Comparison of ENCODE assay signal across 17 cellular contexts in genomic region chr6:46191961-46192360, GRCh38. TPM values are rescaled to one million over a fixed set of nuclear protein-coding genes. Genes with fewer than 3 reads are reported as not detected.
A peak's percentile ranks its signal among the peaks of the same experiment; 100 is the strongest.
DNase-seq lines count a peak whose midpoint lies in the region; ATAC-seq, FAIRE-seq and TF ChIP-seq lines count a peak whose summit lies in the region.
"Had no signal": no experiment of that assay in that cellular context is flagged by ENCODE, and none has a peak within 500 bp of the region (broad histone marks: within the 10 kb centered on the region; RNA-seq: fewer than 3 reads in every experiment).

No MANE protein-coding gene starts in this region.

- H3K36me3 Mint-ChIP-seq in MCF 10A (ENCODE audit: insufficient read depth, unreplicated experiment) (no peaks in the 10 kb centered on the region), astrocyte (ENCODE audit: low read depth, unreplicated experiment) (no peaks in the 10 kb centered on the region)
- H3K36me3 Mint-ChIP-seq in stimulated activated naive B cell treated with anti-CD40 and anti-IgM and Interleukin-4, amounts not matched to agents 10 μg/mL and 1 μg/mL and 100 μg/mL, for 72 hours: no peaks in the 10 kb centered on the region
- H3K36me3 Mint-ChIP-seq: activated naive CD4-positive, alpha-beta T cell treated with anti-CD3 and anti-CD28 coated beads, Interleukin-2, amount 50 U/mL, for 72 hours had no signal

- no peak overlapping the region for H2AFZ ChIP-seq in astrocyte (ENCODE audit: low read depth, low read length)

- TF ChIP-seq POLR2A in breast epithelium (IDR thresholded peaks at IDR 0.05): no peak

- no peaks in the 10 kb centered on the region for H3K36me3 ChIP-seq in breast epithelium
- no peaks in the 10 kb centered on the region for H3K36me3 ChIP-seq in astrocyte (ENCODE audit: insufficient read depth, low read length)
- H3K36me3 ChIP-seq: heart left ventricle had no signal

- no peaks in the 10 kb centered on the region for H3K27me3 Mint-ChIP-seq in MCF 10A (ENCODE audit: insufficient read depth, unreplicated experiment)
- H3K27me3 Mint-ChIP-seq in astrocyte (ENCODE audit: low read depth, unreplicated experiment): no peaks in the 10 kb centered on the region
- H3K27me3 Mint-ChIP-seq in stimulated activated naive B cell treated with anti-CD40 and anti-IgM and Interleukin-4, amounts not matched to agents 10 μg/mL and 1 μg/mL and 100 μg/mL, for 72 hours: peaks cover 9 to 18% of the 10 kb centered on the region in 2 donors

- H3K4me1 Mint-ChIP-seq in MCF 10A (ENCODE audit: insufficient read depth, unreplicated experiment) (no peaks in the 10 kb centered on the region), astrocyte (ENCODE audit: low read depth, unreplicated experiment) (peaks cover 10% of the 10 kb centered on the region)
- no peaks in the 10 kb centered on the region for H3K4me1 Mint-ChIP-seq in stimulated activated naive B cell treated with anti-CD40 and anti-IgM and Interleukin-4, amounts not matched to agents 10 μg/mL and 1 μg/mL and 100 μg/mL, for 72 hours

- H3K9ac ChIP-seq in astrocyte (ENCODE audit: low read length): no peak overlapping the region

- H4K20me1 ChIP-seq in astrocyte (ENCODE audit: insufficient read depth, low read length): no peaks in the 10 kb centered on the region

- no peak overlapping the region for H3K27ac ChIP-seq in breast epithelium
- no peak overlapping the region for H3K27ac ChIP-seq in astrocyte (ENCODE audit: low read depth, low read length)

- H3K4me2 ChIP-seq in astrocyte (ENCODE audit: low read length): peak overlapping the region; percentile 15

- H3K4me3 ChIP-seq in breast epithelium (no peak overlapping the region), astrocyte (ENCODE audit: insufficient read depth, low read depth, low read length) (no peak overlapping the region)
- H3K4me3 ChIP-seq: heart left ventricle had no signal

- CTCF ChIA-PET in MCF 10A (lab: Yijun Ruan, JAX): no interaction called here

- DNase-seq in MCF 10A (ENCODE audit: unreplicated experiment) (peak; percentile 51), breast epithelium (ENCODE audit: low spot score in 2 of 2) (no peak), astrocyte (ENCODE audit: low read depth) (peak; percentile 93), foreskin melanocyte (peak; percentile 70), SIG-M5 (lab: John Stamatoyannopoulos, UW) (no peak), NCI-H526 (lab: John Stamatoyannopoulos, UW) (no peak)
- no peak for DNase-seq in activated CD4-positive, alpha-beta T cell treated with anti-CD3 and anti-CD28 coated beads, Interleukin-2, amount 50 U/mL, for 1 hour
- no peak for DNase-seq in stimulated activated naive B cell treated with anti-CD40 and anti-IgM and Interleukin-4, amounts not matched to agents 10 μg/mL and 1 μg/mL and 100 μg/mL, for 72 hours
- DNase-seq: DMS153, heart left ventricle, NCI-H1417, NCI-H524, RPMI8226, trophoblast cell had no signal

- POLR2A ChIA-PET in MCF 10A (lab: Yijun Ruan, JAX): no interaction called here

- peak; percentile 97 for FAIRE-seq in astrocyte (lab: Jason Lieb, UNC)
- FAIRE-seq: GM12892 had no signal

- H3K79me2 ChIP-seq in astrocyte (ENCODE audit: insufficient read depth, low read length): no peaks in the 10 kb centered on the region

- no TSS peak for BruUV-seq in MCF 10A (replicated peaks; lab: Mats Ljungman, UMichigan)

- no peak overlapping the region for H3K4me3 Mint-ChIP-seq in MCF 10A (ENCODE audit: unreplicated experiment)
- H3K4me3 Mint-ChIP-seq in astrocyte (ENCODE audit: unreplicated experiment): no peak overlapping the region
- no peak overlapping the region for H3K4me3 Mint-ChIP-seq in stimulated activated naive B cell treated with anti-CD40 and anti-IgM and Interleukin-4, amounts not matched to agents 10 μg/mL and 1 μg/mL and 100 μg/mL, for 72 hours

- intact Hi-C loops in MCF 10A (cut with micrococcal nuclease) (no loop called here), breast epithelium (cut with DNase I; ENCODE audit: low total_unique reads) (no loop called here)

- H3K9me3 Mint-ChIP-seq in MCF 10A (ENCODE audit: unreplicated experiment) (no peaks in the 10 kb centered on the region), astrocyte (ENCODE audit: unreplicated experiment) (no peaks in the 10 kb centered on the region)
- H3K9me3 Mint-ChIP-seq in stimulated activated naive B cell treated with anti-CD40 and anti-IgM and Interleukin-4, amounts not matched to agents 10 μg/mL and 1 μg/mL and 100 μg/mL, for 72 hours: no peaks in the 10 kb centered on the region
- H3K9me3 Mint-ChIP-seq: activated naive CD4-positive, alpha-beta T cell treated with anti-CD3 and anti-CD28 coated beads, Interleukin-2, amount 50 U/mL, for 72 hours had no signal

- H3K4me1 ChIP-seq in breast epithelium: no peaks in the 10 kb centered on the region
- H3K4me1 ChIP-seq in astrocyte (ENCODE audit: insufficient read depth, low read length): peaks cover 3% of the 10 kb centered on the region

- no peak overlapping the region for H3K27ac Mint-ChIP-seq in MCF 10A (ENCODE audit: low read depth, unreplicated experiment)
- H3K27ac Mint-ChIP-seq in astrocyte (ENCODE audit: unreplicated experiment): no peak overlapping the region
- no peak overlapping the region for H3K27ac Mint-ChIP-seq in stimulated activated naive B cell treated with anti-CD40 and anti-IgM and Interleukin-4, amounts not matched to agents 10 μg/mL and 1 μg/mL and 100 μg/mL, for 72 hours
- H3K27ac Mint-ChIP-seq: activated naive CD4-positive, alpha-beta T cell treated with anti-CD3 and anti-CD28 coated beads, Interleukin-2, amount 50 U/mL, for 72 hours had no signal

- TF ChIP-seq CTCF in MCF 10A (IDR thresholded peaks at IDR 0.05; ENCODE audit: unreplicated experiment): no peak
- no peak for TF ChIP-seq CTCF in breast epithelium (IDR thresholded peaks at IDR 0.05)
- TF ChIP-seq CTCF in astrocyte (IDR thresholded peaks at IDR 0.05; ENCODE audit: insufficient read depth, low read depth, low read length): no peak

- H3K9me3 ChIP-seq in breast epithelium (no peaks in the 10 kb centered on the region), astrocyte (ENCODE audit: insufficient read depth, low read depth, low read length) (no peaks in the 10 kb centered on the region)
- H3K9me3 ChIP-seq: heart left ventricle had no signal

- H3K27me3 ChIP-seq in breast epithelium (no peaks in the 10 kb centered on the region), astrocyte (ENCODE audit: insufficient read depth, low read length) (no peaks in the 10 kb centered on the region)
- H3K27me3 ChIP-seq: heart left ventricle had no signal

- ATAC-seq in stimulated activated naive B cell treated with anti-CD40 and anti-IgM and Interleukin-4, amounts not matched to agents 10 μg/mL and 1 μg/mL and 100 μg/mL, for 72 hours (replicated peaks): no peak
- ATAC-seq: activated naive CD4-positive, alpha-beta T cell treated with anti-CD3 and anti-CD28 coated beads, Interleukin-2, amount 50 U/mL, for 72 hours; HCT116; heart left ventricle had no signal

RNA-seq across cellular contexts. Expression of gene ENPP5, which starts 21.2 kb away (rescaled TPM):
- 0.07 TPM in 1 of 2 replicates, not detected in the other for total RNA-seq in MCF 10A (2022)
- 10 to 100 TPM in 2 of 3 donors, 1 to 10 TPM in 1; 2.2 to 28.1 (median 13.8) TPM for total RNA-seq in breast epithelium
- total RNA-seq in astrocyte: 1.4 and 1.8 TPM in 2 replicates

Comparison
In these comparisons a context has a peak if more than half of its experiments do, and no peak if none do; other contexts are left out.
1. DNase-seq: peak in MCF 10A (single experiment), astrocyte (single experiment) and foreskin melanocyte (single experiment); none in breast epithelium (0 of 2), SIG-M5 (single experiment), NCI-H526 (0 of 2), activated CD4-positive, alpha-beta T cell treated with anti-CD3 and anti-CD28 coated beads, Interleukin-2, amount 50 U/mL, for 1 hour (single experiment) and stimulated activated naive B cell treated with anti-CD40 and anti-IgM and Interleukin-4, amounts not matched to agents 10 μg/mL and 1 μg/mL and 100 μg/mL, for 72 hours (single experiment).